ENCODE assay signal across 1 cellular context in the genomic region with DNA sequence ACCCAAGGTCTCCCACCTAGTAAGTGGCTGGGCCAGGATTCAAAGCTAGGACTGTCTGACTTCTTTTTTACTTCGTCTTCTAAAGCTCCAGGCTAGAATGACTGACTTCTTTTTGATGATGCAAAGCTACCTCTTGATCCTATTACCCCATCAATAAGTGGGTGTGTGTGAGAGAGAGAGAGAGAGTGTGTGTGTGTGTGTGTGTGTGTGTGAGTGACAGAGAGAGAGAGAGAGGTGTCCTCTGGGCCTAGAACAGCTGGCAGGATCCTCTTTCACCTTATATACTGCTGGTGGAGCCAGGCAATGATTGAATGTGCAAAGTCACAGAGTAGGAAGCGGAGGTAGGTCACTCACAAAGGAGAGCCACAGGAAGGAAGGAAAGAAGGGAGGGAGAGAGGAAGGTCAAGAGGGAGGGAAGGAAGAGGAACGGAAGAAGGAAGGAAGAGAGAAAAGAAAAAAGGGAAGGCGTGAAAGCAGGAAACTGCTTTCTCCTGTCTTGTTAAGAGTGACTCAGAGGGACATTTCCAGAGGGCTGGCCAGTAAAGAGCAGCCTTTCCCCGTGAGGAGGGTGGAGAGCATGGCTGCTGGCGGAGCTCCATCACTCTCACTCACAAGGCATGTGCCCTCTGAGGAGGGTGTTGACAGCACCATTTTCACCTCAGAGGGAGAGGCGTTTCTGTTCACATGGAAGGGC.
TF ChIP-seq lines count a peak whose summit lies in the region.

No MANE protein-coding gene starts in this region.

TF ChIP-seq in K562, 482 proteins besides CTCF, POLR2A, EP300 and RAD21 (continued from another document):
- TF ChIP-seq, protein P1, sequence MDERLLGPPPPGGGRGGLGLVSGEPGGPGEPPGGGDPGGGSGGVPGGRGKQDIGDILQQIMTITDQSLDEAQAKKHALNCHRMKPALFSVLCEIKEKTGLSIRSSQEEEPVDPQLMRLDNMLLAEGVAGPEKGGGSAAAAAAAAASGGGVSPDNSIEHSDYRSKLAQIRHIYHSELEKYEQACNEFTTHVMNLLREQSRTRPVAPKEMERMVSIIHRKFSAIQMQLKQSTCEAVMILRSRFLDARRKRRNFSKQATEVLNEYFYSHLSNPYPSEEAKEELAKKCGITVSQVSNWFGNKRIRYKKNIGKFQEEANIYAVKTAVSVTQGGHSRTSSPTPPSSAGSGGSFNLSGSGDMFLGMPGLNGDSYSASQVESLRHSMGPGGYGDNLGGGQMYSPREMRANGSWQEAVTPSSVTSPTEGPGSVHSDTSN (CRISPR knock-in tag; IDR thresholded peaks at IDR 0.05; ENCODE audit: low read depth), result no peak
- TF ChIP-seq, protein P1 (tag; conservative IDR thresholded peaks at IDR 0.05; ENCODE audit: low read depth), result peak; percentile 54
- TF ChIP-seq, protein P2, sequence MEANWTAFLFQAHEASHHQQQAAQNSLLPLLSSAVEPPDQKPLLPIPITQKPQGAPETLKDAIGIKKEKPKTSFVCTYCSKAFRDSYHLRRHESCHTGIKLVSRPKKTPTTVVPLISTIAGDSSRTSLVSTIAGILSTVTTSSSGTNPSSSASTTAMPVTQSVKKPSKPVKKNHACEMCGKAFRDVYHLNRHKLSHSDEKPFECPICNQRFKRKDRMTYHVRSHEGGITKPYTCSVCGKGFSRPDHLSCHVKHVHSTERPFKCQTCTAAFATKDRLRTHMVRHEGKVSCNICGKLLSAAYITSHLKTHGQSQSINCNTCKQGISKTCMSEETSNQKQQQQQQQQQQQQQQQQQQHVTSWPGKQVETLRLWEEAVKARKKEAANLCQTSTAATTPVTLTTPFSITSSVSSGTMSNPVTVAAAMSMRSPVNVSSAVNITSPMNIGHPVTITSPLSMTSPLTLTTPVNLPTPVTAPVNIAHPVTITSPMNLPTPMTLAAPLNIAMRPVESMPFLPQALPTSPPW (CRISPR knock-in tag; IDR thresholded peaks at IDR 0.05), result 0 out of 2 replicates have a peak, but pooled peaks have one; percentile 14
- TF ChIP-seq, protein P3, sequence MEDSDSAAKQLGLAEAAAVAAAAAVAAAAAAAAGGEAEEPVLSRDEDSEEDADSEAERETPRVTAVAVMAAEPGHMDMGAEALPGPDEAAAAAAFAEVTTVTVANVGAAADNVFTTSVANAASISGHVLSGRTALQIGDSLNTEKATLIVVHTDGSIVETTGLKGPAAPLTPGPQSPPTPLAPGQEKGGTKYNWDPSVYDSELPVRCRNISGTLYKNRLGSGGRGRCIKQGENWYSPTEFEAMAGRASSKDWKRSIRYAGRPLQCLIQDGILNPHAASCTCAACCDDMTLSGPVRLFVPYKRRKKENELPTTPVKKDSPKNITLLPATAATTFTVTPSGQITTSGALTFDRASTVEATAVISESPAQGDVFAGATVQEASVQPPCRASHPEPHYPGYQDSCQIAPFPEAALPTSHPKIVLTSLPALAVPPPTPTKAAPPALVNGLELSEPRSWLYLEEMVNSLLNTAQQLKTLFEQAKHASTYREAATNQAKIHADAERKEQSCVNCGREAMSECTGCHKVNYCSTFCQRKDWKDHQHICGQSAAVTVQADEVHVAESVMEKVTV (CRISPR knock-in tag; IDR thresholded peaks at IDR 0.05), result no peak
- TF ChIP-seq, protein P4, sequence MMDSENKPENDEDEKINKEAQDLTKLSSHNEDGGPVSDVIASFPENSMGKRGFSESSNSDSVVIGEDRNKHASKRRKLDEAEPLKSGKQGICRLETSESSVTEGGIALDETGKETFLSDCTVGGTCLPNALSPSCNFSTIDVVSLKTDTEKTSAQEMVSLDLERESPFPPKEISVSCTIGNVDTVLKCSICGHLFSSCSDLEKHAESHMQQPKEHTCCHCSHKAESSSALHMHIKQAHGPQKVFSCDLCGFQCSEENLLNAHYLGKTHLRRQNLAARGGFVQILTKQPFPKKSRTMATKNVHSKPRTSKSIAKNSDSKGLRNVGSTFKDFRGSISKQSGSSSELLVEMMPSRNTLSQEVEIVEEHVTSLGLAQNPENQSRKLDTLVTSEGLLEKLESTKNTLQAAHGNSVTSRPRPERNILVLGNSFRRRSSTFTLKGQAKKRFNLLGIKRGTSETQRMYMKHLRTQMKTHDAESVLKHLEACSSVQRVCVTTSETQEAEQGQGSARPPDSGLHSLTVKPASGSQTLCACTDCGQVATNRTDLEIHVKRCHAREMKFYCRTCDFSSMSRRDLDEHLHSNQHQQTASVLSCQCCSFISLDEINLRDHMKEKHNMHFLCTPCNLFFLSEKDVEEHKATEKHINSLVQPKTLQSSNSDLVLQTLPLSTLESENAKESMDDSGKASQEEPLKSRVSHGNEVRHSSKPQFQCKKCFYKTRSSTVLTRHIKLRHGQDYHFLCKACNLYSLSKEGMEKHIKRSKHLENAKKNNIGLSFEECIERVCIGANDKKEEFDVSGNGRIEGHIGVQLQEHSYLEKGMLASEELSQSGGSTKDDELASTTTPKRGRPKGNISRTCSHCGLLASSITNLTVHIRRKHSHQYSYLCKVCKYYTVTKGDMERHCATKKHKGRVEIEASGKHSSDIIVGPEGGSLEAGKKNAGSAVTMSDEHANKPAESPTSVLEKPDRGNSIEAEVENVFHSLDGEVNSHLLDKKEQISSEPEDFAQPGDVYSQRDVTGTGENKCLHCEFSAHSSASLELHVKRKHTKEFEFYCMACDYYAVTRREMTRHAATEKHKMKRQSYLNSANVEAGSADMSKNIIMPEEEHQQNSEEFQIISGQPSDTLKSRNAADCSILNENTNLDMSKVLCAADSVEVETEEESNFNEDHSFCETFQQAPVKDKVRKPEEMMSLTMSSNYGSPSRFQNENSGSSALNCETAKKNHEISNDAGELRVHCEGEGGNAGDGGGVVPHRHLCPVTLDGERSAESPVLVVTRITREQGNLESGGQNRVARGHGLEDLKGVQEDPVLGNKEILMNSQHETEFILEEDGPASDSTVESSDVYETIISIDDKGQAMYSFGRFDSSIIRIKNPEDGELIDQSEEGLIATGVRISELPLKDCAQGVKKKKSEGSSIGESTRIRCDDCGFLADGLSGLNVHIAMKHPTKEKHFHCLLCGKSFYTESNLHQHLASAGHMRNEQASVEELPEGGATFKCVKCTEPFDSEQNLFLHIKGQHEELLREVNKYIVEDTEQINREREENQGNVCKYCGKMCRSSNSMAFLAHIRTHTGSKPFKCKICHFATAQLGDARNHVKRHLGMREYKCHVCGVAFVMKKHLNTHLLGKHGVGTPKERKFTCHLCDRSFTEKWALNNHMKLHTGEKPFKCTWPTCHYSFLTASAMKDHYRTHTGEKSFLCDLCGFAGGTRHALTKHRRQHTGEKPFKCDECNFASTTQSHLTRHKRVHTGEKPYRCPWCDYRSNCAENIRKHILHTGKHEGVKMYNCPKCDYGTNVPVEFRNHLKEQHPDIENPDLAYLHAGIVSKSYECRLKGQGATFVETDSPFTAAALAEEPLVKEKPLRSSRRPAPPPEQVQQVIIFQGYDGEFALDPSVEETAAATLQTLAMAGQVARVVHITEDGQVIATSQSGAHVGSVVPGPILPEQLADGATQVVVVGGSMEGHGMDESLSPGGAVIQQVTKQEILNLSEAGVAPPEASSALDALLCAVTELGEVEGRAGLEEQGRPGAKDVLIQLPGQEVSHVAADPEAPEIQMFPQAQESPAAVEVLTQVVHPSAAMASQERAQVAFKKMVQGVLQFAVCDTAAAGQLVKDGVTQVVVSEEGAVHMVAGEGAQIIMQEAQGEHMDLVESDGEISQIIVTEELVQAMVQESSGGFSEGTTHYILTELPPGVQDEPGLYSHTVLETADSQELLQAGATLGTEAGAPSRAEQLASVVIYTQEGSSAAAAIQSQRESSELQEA (IDR thresholded peaks at IDR 0.05; ENCODE audit: low read depth), result peak; percentile 60; the same call in 1 of the 2 replicates
